Comparison of ENCODE assay signal across 14 cellular contexts in the genomic region with DNA sequence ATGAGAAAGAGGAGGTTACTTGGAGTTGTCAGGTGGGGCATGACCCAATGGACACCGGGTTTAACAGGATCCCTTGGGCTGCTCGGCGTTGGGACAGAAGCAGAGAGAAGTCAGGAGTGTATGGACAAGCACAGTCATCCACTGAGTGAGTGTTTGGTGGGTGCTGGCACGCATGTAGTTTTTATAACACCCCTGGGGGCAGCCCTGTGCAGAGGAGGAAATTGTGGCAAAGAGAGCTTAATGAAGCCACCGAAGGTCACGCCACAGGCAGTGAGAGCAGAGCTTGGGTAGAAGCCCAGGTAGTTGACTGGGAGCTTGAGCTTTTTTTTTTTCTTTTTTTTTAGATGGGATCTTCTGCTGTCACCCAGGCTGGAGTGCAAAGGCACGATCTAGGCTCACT. TPM values are rescaled to one million over a fixed set of nuclear protein-coding genes. Genes with fewer than 3 reads are reported as not detected.
A peak's percentile ranks its signal among the peaks of the same experiment; 100 is the strongest.
DNase-seq lines count a peak whose midpoint lies in the region; FAIRE-seq lines count a peak whose summit lies in the region.
"Had no signal": no experiment of that assay in that cellular context is flagged by ENCODE, and none has a peak within 500 bp of the region (broad histone marks: within the 10 kb centered on the region; RNA-seq: fewer than 3 reads in every experiment).

No MANE protein-coding gene starts in this region.

- H3K4me3 ChIP-seq in CD4-positive, alpha-beta memory T cell (ENCODE audit: low read length in 2 of 2), result no peak overlapping the region
- H3K4me3 ChIP-seq: ascending aorta, SJSA1 had no signal

- peaks cover 27% of the 10 kb centered on the region for H3K4me1 ChIP-seq in CD4-positive, alpha-beta memory T cell (ENCODE audit: insufficient read depth, low read length)
- H3K4me1 ChIP-seq: ascending aorta, SJSA1 had no signal

- POLR2A ChIA-PET in CD4-positive, alpha-beta memory T cell (lab: Charles Lee; ENCODE audit: partially characterized antibody), result interaction anchor here (0.6 to 2.8 kb wide), 6 partner anchors 15 to 162 kb away, joined by 3 to 36 read pairs (median 4); partner anchors contain the start of gene IER5L

- no peak overlapping the region for H3K27ac ChIP-seq in CD4-positive, alpha-beta memory T cell (ENCODE audit: low read depth, low read length)
- H3K27ac ChIP-seq: ascending aorta, SJSA1 had no signal

- no peaks in the 10 kb centered on the region for H3K9me3 Mint-ChIP-seq in CD4-positive, alpha-beta memory T cell
- no peaks in the 10 kb centered on the region for H3K9me3 Mint-ChIP-seq in immature natural killer cell

- CTCF ChIA-PET in CD4-positive, alpha-beta memory T cell (lab: Charles Lee; ENCODE audit: partially characterized antibody), result interaction anchor here (0.7 to 2.5 kb wide), 15 partner anchors 10 to 206 kb away, joined by 3 to 18 read pairs (median 3); partner anchors contain the start of gene IER5L

- H3K27me3 ChIP-seq in CD4-positive, alpha-beta memory T cell (ENCODE audit: insufficient read depth, low read length), result no peaks in the 10 kb centered on the region
- H3K27me3 ChIP-seq: ascending aorta, SJSA1 had no signal

- DNase-seq in CD4-positive, alpha-beta memory T cell, result peak in 2 of 5 donors; percentile 26 to 28
- DNase-seq in GM19239 (ENCODE audit: insufficient read length, low spot score), result peak; percentile 23
- DNase-seq in SK-MEL-5 (ENCODE audit: low read depth, low spot score), result peak; percentile 36
- peak; percentile 52 to 66 (median 65) for DNase-seq in immature natural killer cell
- DNase-seq in amniotic stem cell (lab: John Stamatoyannopoulos, UW), result no peak
- no peak for DNase-seq in SHP77 treated with DMSO at 0.1 percent for 48 hours (lab: John Stamatoyannopoulos, UW)
- no peak for DNase-seq in foreskin melanocyte
- no peak for DNase-seq in NCI-H1694 treated with DMSO at 0.1 percent for 48 hours (lab: John Stamatoyannopoulos, UW)
- DNase-seq: activated CD4-positive, alpha-beta T cell treated with anti-CD3 and anti-CD28 coated beads for 4 hours; effector memory CD4-positive, alpha-beta T cell; NCI-H69; stimulated activated CD8-positive, alpha-beta memory T cell treated with anti-CD3 and anti-CD28 coated beads, Interleukin-4, amount 100 ng/mL, for 48 hours had no signal

- H3K36me3 Mint-ChIP-seq in CD4-positive, alpha-beta memory T cell, result no peaks in the 10 kb centered on the region
- H3K36me3 Mint-ChIP-seq in immature natural killer cell, result no peaks in the 10 kb centered on the region

- H3K36me3 ChIP-seq in CD4-positive, alpha-beta memory T cell (ENCODE audit: insufficient read depth, low read length), result no peaks in the 10 kb centered on the region
- H3K36me3 ChIP-seq: ascending aorta, SJSA1 had no signal

- H3K27me3 Mint-ChIP-seq in CD4-positive, alpha-beta memory T cell, result no peaks in the 10 kb centered on the region
- H3K27me3 Mint-ChIP-seq in immature natural killer cell (ENCODE audit: low read depth in 3 of 3), result peaks cover 2 to 7% (median 2%) of the 10 kb centered on the region in 3 donors

- peaks cover 15 to 41% (median 29%) of the 10 kb centered on the region in 4 donors for H3K4me1 Mint-ChIP-seq in CD4-positive, alpha-beta memory T cell
- peaks cover 61 to 62% of the 10 kb centered on the region in 2 donors for H3K4me1 Mint-ChIP-seq in immature natural killer cell

- in situ Hi-C loops in SK-MEL-5 (cut with HindIII; ENCODE audit: low pct_unique_long_range_greater_than_20kb, low sequenced_read_pairs), result no loop called here

- H3K9me3 ChIP-seq in CD4-positive, alpha-beta memory T cell (ENCODE audit: control insufficient read depth in 1 of 2, low read length in 2 of 2), result no peaks in the 10 kb centered on the region
- H3K9me3 ChIP-seq: ascending aorta, SJSA1 had no signal

- peak overlapping the region in 6 of 7 donors; percentile 15 to 89 (median 46) for H3K27ac Mint-ChIP-seq in CD4-positive, alpha-beta memory T cell
- peak overlapping the region; percentile 1 to 89 (median 75) for H3K27ac Mint-ChIP-seq in immature natural killer cell

- peak overlapping the region in 4 of 8 donors; percentile 2 to 57 (median 30) for H3K4me3 Mint-ChIP-seq in CD4-positive, alpha-beta memory T cell
- H3K4me3 Mint-ChIP-seq in immature natural killer cell, result peak overlapping the region; percentile 56 to 83 (median 76)

- intact Hi-C loops in CD4-positive, alpha-beta memory T cell (cut with micrococcal nuclease), result no loop called here

- FAIRE-seq in GM19239 (lab: Jason Lieb, UNC), result peak; percentile 53

RNA-seq across cellular contexts. Expression of gene IER5L, which starts 43.2 kb away (rescaled TPM):
- total RNA-seq in CD4-positive, alpha-beta memory T cell, result 1 to 10 TPM; 3.1 to 3.6 TPM
- polyA plus RNA-seq in CD4-positive, alpha-beta memory T cell, result under 1 TPM; 0.07 to 0.08 TPM
- total RNA-seq in SK-MEL-5 (2014; rRNA removed; shearing (Covaris generic)), result 53.9 and 57.1 TPM in 2 replicates
- polyA plus RNA-seq in SK-MEL-5 (2015; cell fraction: cytosol; rRNA removed), result 70.4 and 75.0 TPM in 2 replicates
- polyA plus RNA-seq in SK-MEL-5 (2015; cell fraction: nucleus; rRNA removed), result 17.7 and 39.4 TPM in 2 replicates
- 1 to 10 TPM in 1 of 3 donors, under 1 TPM in 2; 0.15 to 1.1 (median 0.16) TPM for polyA plus RNA-seq in immature natural killer cell

Comparison
In these comparisons a context has a peak if more than half of its experiments do, and no peak if none do; other contexts are left out.
1. DNase-seq: peak in GM19239 (single experiment), SK-MEL-5 (single experiment) and immature natural killer cell (3 of 3); none in amniotic stem cell (single experiment), SHP77 treated with DMSO at 0.1 percent for 48 hours (single experiment), foreskin melanocyte (single experiment) and NCI-H1694 treated with DMSO at 0.1 percent for 48 hours (single experiment).
2. RNA of gene IER5L, which starts 43.2 kb away (total RNA-seq): 53.9 to 57.1 TPM in SK-MEL-5; 3.1 to 3.6 TPM in CD4-positive, alpha-beta memory T cell; every median in the first group is over 10 times any median in the second.